ENCODE assay signal across 8 cellular contexts in the genomic region with DNA sequence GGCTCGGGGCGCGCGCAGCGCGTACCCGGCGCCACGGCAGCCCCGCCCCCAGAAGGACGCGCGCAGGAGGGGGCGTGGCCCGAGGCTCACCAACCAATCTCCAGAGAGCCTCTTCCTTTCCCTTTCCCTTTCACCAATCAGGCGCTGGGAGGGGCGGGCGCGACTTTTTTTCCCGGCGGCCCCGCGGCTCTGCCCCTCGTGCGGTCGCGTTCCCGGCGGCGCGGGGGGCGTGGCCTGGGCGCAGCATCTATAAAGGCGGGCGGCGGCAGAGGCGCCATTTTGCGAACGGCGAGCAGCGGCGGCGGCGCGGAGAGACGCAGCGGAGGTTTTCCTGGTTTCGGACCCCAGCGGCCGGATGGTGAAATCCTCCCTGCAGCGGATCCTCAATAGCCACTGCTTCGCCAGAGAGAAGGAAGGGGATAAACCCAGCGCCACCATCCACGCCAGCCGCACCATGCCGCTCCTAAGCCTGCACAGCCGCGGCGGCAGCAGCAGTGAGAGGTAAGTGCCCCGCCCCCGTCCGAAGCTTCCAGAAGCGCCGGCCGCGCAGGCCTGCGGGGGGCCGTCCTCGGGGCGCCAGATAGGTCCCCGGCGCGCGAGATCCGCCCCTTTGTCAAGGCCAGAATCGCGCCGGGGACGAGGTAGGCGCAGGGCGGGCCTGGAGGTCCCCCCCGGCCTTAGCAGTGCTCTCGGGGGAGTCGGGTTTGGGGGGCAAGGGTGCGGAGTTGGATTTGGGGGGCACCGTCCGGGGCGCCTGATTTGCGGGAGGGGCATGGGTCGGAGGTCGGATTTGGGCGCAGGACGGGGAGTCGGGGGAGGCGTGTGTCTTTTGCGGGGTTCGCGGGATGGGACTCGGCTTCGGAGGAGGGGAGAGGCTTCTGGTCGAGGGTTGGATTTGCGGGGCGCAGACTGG. TPM values are rescaled to one million over a fixed set of nuclear protein-coding genes. Genes with fewer than 3 reads are reported as not detected.
DNase-seq lines count a peak whose midpoint lies in the region; ATAC-seq and TF ChIP-seq lines count a peak whose summit lies in the region.

No MANE protein-coding gene starts in this region.

- WGBS in IMR-90 (ENCODE audit: extremely low coverage in 2 of 2, insufficient read length in 1 of 2), 2 experiments = 0% methylated on average over 56 of the region's 103 CpGs; no CpG with 5 or more reads in 1 of the 2 experiments

- POLR2A ChIA-PET in IMR-90 (lab: Charles Lee; ENCODE audit: unreplicated experiment) = interaction anchor here (1.0 kb wide), 2 partner anchors 10 to 30 kb away, joined by 4 to 5 read pairs; no protein-coding TSS in a partner anchor
- POLR2A ChIA-PET in OCI-LY7 (lab: Charles Lee) = interaction anchor here (2.7 kb wide), 1 partner anchor 10 kb away, joined by 11 read pairs; no protein-coding TSS in a partner anchor

- peak overlapping the region; percentile 93 for H3K23ac ChIP-seq in IMR-90 (ENCODE audit: low read depth, low read length)

- H3K4me3 ChIP-seq in IMR-90 (ENCODE audit: insufficient read depth, low read depth, low read length) (peak overlapping the region; percentile 72), OCI-LY7 (ENCODE audit: low read depth, low read length, poor library complexity, severe bottlenecking) (peak overlapping the region; percentile 87), epithelial cell of proximal tubule (ENCODE audit: low read depth, low read length) (peak overlapping the region; percentile 99), mucosa of rectum (ENCODE audit: low read length in 2 of 2) (peak overlapping the region; percentile 91 to 98)

- peak overlapping the region; percentile 96 for H3K9ac ChIP-seq in IMR-90 (ENCODE audit: low read depth, low read length)
- H3K9ac ChIP-seq in mucosa of rectum (ENCODE audit: low read depth in 1 of 2, low read length in 2 of 2) = peak overlapping the region; percentile 91 to 99

- TF ChIP-seq CTCF in IMR-90 (conservative IDR thresholded peaks at IDR 0.05; ENCODE audit: low read depth, low read length) (no peak), OCI-LY7 (conservative IDR thresholded peaks at IDR 0.05; ENCODE audit: low read length) (no peak; the same call in 1 of the 2 replicates), epithelial cell of proximal tubule (conservative IDR thresholded peaks at IDR 0.05; ENCODE audit: low read depth, low read length) (no peak)

- H3K18ac ChIP-seq in IMR-90 (ENCODE audit: low read depth, low read length) = no peak overlapping the region; the same call in 1 of the 2 replicates

- no peaks in the 10 kb centered on the region for H3K9me3 ChIP-seq in IMR-90 (ENCODE audit: control insufficient read depth, insufficient read depth, low read length)
- no peaks in the 10 kb centered on the region for H3K9me3 ChIP-seq in OCI-LY7 (ENCODE audit: low read length)
- H3K9me3 ChIP-seq in mucosa of rectum (ENCODE audit: control insufficient read depth in 2 of 2, low read length in 2 of 2) = no peaks in the 10 kb centered on the region

- H4K5ac ChIP-seq in IMR-90 (ENCODE audit: low read depth, low read length) = no peak overlapping the region

- H3K4me1 ChIP-seq in IMR-90 (ENCODE audit: control insufficient read depth, insufficient read depth, low read length) (peaks cover 15% of the 10 kb centered on the region), OCI-LY7 (ENCODE audit: insufficient read depth, low read length, poor library complexity, severe bottlenecking) (peaks cover 53% of the 10 kb centered on the region), mucosa of rectum (ENCODE audit: control insufficient read depth in 2 of 2, insufficient read depth in 2 of 2, low read length in 2 of 2) (peaks cover 38 to 44% of the 10 kb centered on the region in 2 donors)

- H2BK5ac ChIP-seq in IMR-90 (ENCODE audit: low read depth, low read length, poor library complexity, severe bottlenecking) = peak overlapping the region; percentile 67

- peak overlapping the region in 1 of 2 experiments; percentile 56; a peak in 3 of 4 replicates for H4K8ac ChIP-seq in IMR-90 (ENCODE audit: low read depth in 2 of 2, low read length in 2 of 2)

- H2BK20ac ChIP-seq in IMR-90 (ENCODE audit: low read depth, low read length) = no peak overlapping the region

- H2BK120ac ChIP-seq in IMR-90 (ENCODE audit: low read depth, low read length) = no peak overlapping the region

- H2AK5ac ChIP-seq in IMR-90 (ENCODE audit: low read depth, low read length) = peak overlapping the region; percentile 94

- H3K56ac ChIP-seq in IMR-90 (ENCODE audit: extremely low read depth, insufficient read depth, low read length) = peak overlapping the region; percentile 66; the same call in 1 of the 2 replicates

- H4K20me1 ChIP-seq in IMR-90 (ENCODE audit: insufficient read depth, low read length) = peaks cover 52% of the 10 kb centered on the region
- H4K20me1 ChIP-seq in OCI-LY7 (ENCODE audit: insufficient read depth, low read length) = peaks cover 10% of the 10 kb centered on the region

- H3K4ac ChIP-seq in IMR-90 (ENCODE audit: low read depth, low read length) = peak overlapping the region; percentile 89

- H3K27ac ChIP-seq in IMR-90 (ENCODE audit: insufficient read depth, low read length) (peak overlapping the region; percentile 90), OCI-LY7 (ENCODE audit: low read depth, low read length, poor library complexity, severe bottlenecking) (peak overlapping the region; percentile 93), mucosa of rectum (ENCODE audit: low read depth in 2 of 2, low read length in 2 of 2) (peak overlapping the region; percentile 97 to 99)

- peaks cover 55% of the 10 kb centered on the region for H3K79me2 ChIP-seq in OCI-LY7 (ENCODE audit: insufficient read depth, low read depth, low read length)

- no peak overlapping the region; the same call in 1 of the 2 replicates for H4K91ac ChIP-seq in IMR-90 (ENCODE audit: insufficient read depth, low read depth, low read length)

- dilution Hi-C loops in IMR-90 (cut with HindIII; ENCODE audit: low sequenced_read_pairs, unreplicated experiment) = no loop called here

- no peaks in the 10 kb centered on the region; the same call in 1 of the 2 replicates for H3K9me1 ChIP-seq in IMR-90 (ENCODE audit: insufficient read depth, low read length)

- BruUV-seq in IMR-90 (replicated peaks; lab: Mats Ljungman, UMichigan) = no TSS peak
- no TSS peak for BruUV-seq in OCI-LY7 (replicated peaks; lab: Mats Ljungman, UMichigan)

- H3K9me2 ChIP-seq in OCI-LY7 (ENCODE audit: insufficient read depth, low read length) = no peaks in the 10 kb centered on the region

- CTCF ChIA-PET in IMR-90 (lab: Yijun Ruan, JAX) = no interaction called here
- CTCF ChIA-PET in OCI-LY7 (lab: Charles Lee; ENCODE audit: unreplicated experiment) = no interaction called here

- peak overlapping the region; percentile 98 for H3K14ac ChIP-seq in IMR-90 (replicated peaks; ENCODE audit: low read depth, low read length)

- H3K4me2 ChIP-seq in IMR-90 (ENCODE audit: low read depth, low read length) (no peak overlapping the region), OCI-LY7 (ENCODE audit: low read length) (peak overlapping the region; percentile 98)

- TF ChIP-seq POLR2A in IMR-90 (IDR thresholded peaks at IDR 0.05; ENCODE audit: low read depth, low read length) = peak; percentile 99

- H3K36me3 ChIP-seq in IMR-90 (ENCODE audit: control insufficient read depth, insufficient read depth, low read length) = peaks cover 23% of the 10 kb centered on the region
- peaks cover 46% of the 10 kb centered on the region for H3K36me3 ChIP-seq in OCI-LY7 (ENCODE audit: insufficient read depth, low read length)
- H3K36me3 ChIP-seq in mucosa of rectum (ENCODE audit: control insufficient read depth in 2 of 2, insufficient read depth in 2 of 2, low read length in 2 of 2) = peaks cover 11 to 16% of the 10 kb centered on the region in 2 donors

- H2AFZ ChIP-seq in IMR-90 (replicated peaks; ENCODE audit: low read length, poor library complexity) (peak overlapping the region; percentile 96), OCI-LY7 (ENCODE audit: low read length) (no peak overlapping the region)

- intact Hi-C loops in IMR-90 (cut with micrococcal nuclease) (loop anchor here (5.0 kb wide), 1 partner anchor 112 kb away; no protein-coding TSS in a partner anchor), OCI-LY7 (cut with micrococcal nuclease; ENCODE audit: unreplicated experiment) (no loop called here)

- no peak overlapping the region for H2BK15ac ChIP-seq in IMR-90 (ENCODE audit: low read depth, low read length)

- peaks cover 7 to 36% of the 10 kb centered on the region in 2 experiments for H3K79me1 ChIP-seq in IMR-90 (ENCODE audit: low read depth in 1 of 2, low read length in 2 of 2)

- in situ Hi-C loops in IMR-90 (cut with MboI; ENCODE audit: low sequenced_read_pairs) = loop anchor here (10.0 kb wide), 1 partner anchor 345 kb away; no protein-coding TSS in a partner anchor

- DNase-seq in D341Med (ENCODE audit: low spot score) (peak; percentile 100), IMR-90 (peak; percentile 93), OCI-LY7 (ENCODE audit: low spot score) (peak; percentile 96), activated T-cell treated with anti-CD3 and anti-CD28 coated beads for 48 hours (ENCODE audit: low read depth) (peak; percentile 99), epithelial cell of proximal tubule (ENCODE audit: low read depth) (peak; percentile 41)
- peak; percentile 96 to 98 for DNase-seq in stimulated activated CD8-positive, alpha-beta memory T cell treated with anti-CD3 and anti-CD28 coated beads, Interleukin-4, amount 100 ng/mL, for 4 hours (ENCODE audit: low read depth in 2 of 2, low spot score in 1 of 2)

- peak; percentile 59 for ATAC-seq in GM21423 (IDR thresholded peaks at IDR 0.05; ENCODE audit: unreplicated experiment)
- ATAC-seq in IMR-90 (ENCODE audit: low read depth) = peak; percentile 89

- no peaks in the 10 kb centered on the region for H3K27me3 ChIP-seq in IMR-90 (ENCODE audit: control insufficient read depth, insufficient read depth, low read length)
- no peaks in the 10 kb centered on the region for H3K27me3 ChIP-seq in mucosa of rectum (ENCODE audit: control insufficient read depth in 2 of 2, insufficient read depth in 2 of 2, low read length in 2 of 2)

- peak overlapping the region; percentile 95 for H2AK9ac ChIP-seq in IMR-90 (replicated peaks; ENCODE audit: low read depth, low read length, poor library complexity)

- TF ChIP-seq RAD21 in IMR-90 (IDR thresholded peaks at IDR 0.05; ENCODE audit: low read length) = no peak

RNA-seq across cellular contexts. Expression of gene PEAK3, which starts 12.5 kb away (rescaled TPM):
- under 0.01 TPM in 1 of 2 replicates, not detected in the other for total RNA-seq in IMR-90 (2012; rRNA removed)
- 0.09 and 0.19 TPM in 2 replicates for polyA plus RNA-seq in IMR-90 (2012; rRNA removed)
- polyA plus RNA-seq in IMR-90 (2012; cell fraction: cytosol; rRNA removed) = 0.09 and 0.15 TPM in 2 replicates
- polyA plus RNA-seq in IMR-90 (2012; cell fraction: nucleus; rRNA removed; ENCODE audit: low replicate concordance) = 0.14 TPM in 1 of 2 replicates, not detected in the other
- not detected in 2 replicates for total RNA-seq in OCI-LY7 (2014; rRNA removed; shearing (Covaris generic))
- 0.18 TPM in 1 of 2 replicates, not detected in the other for total RNA-seq in OCI-LY7 (2022)
- total RNA-seq in epithelial cell of proximal tubule = not detected in 2 replicates

RNA-seq across cellular contexts. Expression of gene JSRP1, which starts 13.3 kb away (rescaled TPM):
- total RNA-seq in IMR-90 (2012; rRNA removed) (not detected in 2 replicates), OCI-LY7 (2022) (13.8 and 15.9 TPM in 2 replicates), epithelial cell of proximal tubule (3.5 and 4.1 TPM in 2 replicates)
- polyA plus RNA-seq in IMR-90 (2012; rRNA removed) = not detected in 2 replicates
- polyA plus RNA-seq in IMR-90 (2012; cell fraction: cytosol; rRNA removed) = 0.07 and 0.18 TPM in 2 replicates
- 0.62 and 0.78 TPM in 2 replicates for polyA plus RNA-seq in IMR-90 (2012; cell fraction: nucleus; rRNA removed; ENCODE audit: low replicate concordance)
- total RNA-seq in OCI-LY7 (2014; rRNA removed; shearing (Covaris generic)) = 0.44 and 1.5 TPM in 2 replicates

RNA-seq across cellular contexts. Expression of gene AMH, which starts 20.4 kb away (rescaled TPM):
- total RNA-seq in IMR-90 (2012; rRNA removed) (under 0.01 TPM in 1 of 2 replicates, not detected in the other), OCI-LY7 (2022) (45.7 and 49.7 TPM in 2 replicates), epithelial cell of proximal tubule (0.52 and 1.7 TPM in 2 replicates)
- polyA plus RNA-seq in IMR-90 (2012; rRNA removed) = 0.86 and 1.5 TPM in 2 replicates
- 0.06 and 0.22 TPM in 2 replicates for polyA plus RNA-seq in IMR-90 (2012; cell fraction: cytosol; rRNA removed)
- polyA plus RNA-seq in IMR-90 (2012; cell fraction: nucleus; rRNA removed; ENCODE audit: low replicate concordance) = 9.1 and 40.5 TPM in 2 replicates
- total RNA-seq in OCI-LY7 (2014; rRNA removed; shearing (Covaris generic)) = 10.7 and 14.8 TPM in 2 replicates

RNA-seq across cellular contexts. Expression of gene SF3A2, which starts 32.9 kb away (rescaled TPM):
- total RNA-seq in IMR-90 (2012; rRNA removed) (4.8 and 7.5 TPM in 2 replicates), OCI-LY7 (2022) (206 and 207 TPM in 2 replicates), epithelial cell of proximal tubule (51.7 and 61.2 TPM in 2 replicates)
- polyA plus RNA-seq in IMR-90 (2012; rRNA removed) = 29.8 and 34.5 TPM in 2 replicates
- polyA plus RNA-seq in IMR-90 (2012; cell fraction: cytosol; rRNA removed) = 18.6 and 34.5 TPM in 2 replicates
- 82.8 and 174 TPM in 2 replicates for polyA plus RNA-seq in IMR-90 (2012; cell fraction: nucleus; rRNA removed; ENCODE audit: low replicate concordance)
- 104 and 124 TPM in 2 replicates for total RNA-seq in OCI-LY7 (2014; rRNA removed; shearing (Covaris generic))

RNA-seq across cellular contexts. Expression of gene PLEKHJ1, which starts 33.4 kb away (rescaled TPM):
- total RNA-seq in IMR-90 (2012; rRNA removed) (31.7 and 33.1 TPM in 2 replicates), OCI-LY7 (2022) (122 and 129 TPM in 2 replicates), epithelial cell of proximal tubule (167 and 208 TPM in 2 replicates)
- 62.8 and 69.8 TPM in 2 replicates for polyA plus RNA-seq in IMR-90 (2012; rRNA removed)
- 88.7 and 101 TPM in 2 replicates for polyA plus RNA-seq in IMR-90 (2012; cell fraction: cytosol; rRNA removed)
- polyA plus RNA-seq in IMR-90 (2012; cell fraction: nucleus; rRNA removed; ENCODE audit: low replicate concordance) = 146 and 214 TPM in 2 replicates
- 205 and 221 TPM in 2 replicates for total RNA-seq in OCI-LY7 (2014; rRNA removed; shearing (Covaris generic))

Comparison
In these comparisons a context has a peak if more than half of its experiments do, and no peak if none do; other contexts are left out.
1. Peak in every context shown above with its lines: DNase-seq, ATAC-seq, H3K4me3 ChIP-seq and H3K27ac ChIP-seq.
2. DNase-seq: peak in every context shown above with its lines; median percentile 100 in D341Med; 99 in activated T-cell treated with anti-CD3 and anti-CD28 coated beads for 48 hours; 97 in stimulated activated CD8-positive, alpha-beta memory T cell treated with anti-CD3 and anti-CD28 coated beads, Interleukin-4, amount 100 ng/mL, for 4 hours; 96 in OCI-LY7; 93 in IMR-90; 41 in epithelial cell of proximal tubule.